ENCODE assay signal across 10 cellular contexts in genomic region chr14:103332143-103332919, GRCh38. TPM values are rescaled to one million over a fixed set of nuclear protein-coding genes. Genes with fewer than 3 reads are reported as not detected.
DNase-seq lines count a peak whose midpoint lies in the region; ATAC-seq, FAIRE-seq and TF ChIP-seq lines count a peak whose summit lies in the region.
"Had no signal": no experiment of that assay in that cellular context is flagged by ENCODE, and none has a peak within 500 bp of the region (broad histone marks: within the 10 kb centered on the region; RNA-seq: fewer than 3 reads in every experiment).

No MANE protein-coding gene starts in this region.

- FAIRE-seq in GM12892 (lab: Jason Lieb, UNC) = no peak
- FAIRE-seq: HTR-8/SVneo had no signal

- no peak for TF ChIP-seq POLR2A in GM12892 (IDR thresholded peaks at IDR 0.05; ENCODE audit: low read depth, low read length)

- H3K36me3 ChIP-seq in A673 (ENCODE audit: insufficient read depth, low read length, poor library complexity, severe bottlenecking) (peaks cover 21% of the 10 kb centered on the region), HUES64 (ENCODE audit: insufficient read depth, low read length) (peaks cover 25% of the 10 kb centered on the region)
- H3K36me3 ChIP-seq: ovary had no signal

- peaks cover 27% of the 10 kb centered on the region for H3K36me3 Mint-ChIP-seq in activated T-helper 2 cell treated with anti-CD3 and anti-CD28 coated beads, Interferon-gamma antibody, Interleukin-2, Interleukin-4, amounts not matched to agents 10 μg/mL and 5 μg/mL and 100 μg/mL, durations not matched to agents 14 hours and 24 hours and 36 hours (ENCODE audit: low read depth)
- peaks cover 12% of the 10 kb centered on the region for H3K36me3 Mint-ChIP-seq in memory B cell

- peaks cover 18% of the 10 kb centered on the region for H3K4me1 ChIP-seq in A673 (ENCODE audit: insufficient read depth, low read length, poor library complexity, severe bottlenecking)
- H3K4me1 ChIP-seq in HUES64 (ENCODE audit: insufficient read depth, low read length) = peaks cover 21% of the 10 kb centered on the region

- H3K27me3 Mint-ChIP-seq in activated T-helper 2 cell treated with anti-CD3 and anti-CD28 coated beads, Interferon-gamma antibody, Interleukin-2, Interleukin-4, amounts not matched to agents 10 μg/mL and 5 μg/mL and 100 μg/mL, durations not matched to agents 14 hours and 24 hours and 36 hours (ENCODE audit: low read depth) = peaks cover 6% of the 10 kb centered on the region
- H3K27me3 Mint-ChIP-seq in memory B cell = no peaks in the 10 kb centered on the region

- intact Hi-C loops in A673 (cut with micrococcal nuclease; ENCODE audit: unreplicated experiment) = no loop called here
- intact Hi-C loops in activated T-helper 2 cell treated with anti-CD3 and anti-CD28 coated beads, Interferon-gamma antibody, Interleukin-2, Interleukin-4, amounts not matched to agents 10 μg/mL and 5 μg/mL and 100 μg/mL, durations not matched to agents 14 hours and 24 hours and 36 hours (cut with micrococcal nuclease) = loop anchor here (5.0 kb wide), 1 partner anchor 1015 kb away; the partner anchor contains the start of gene ZNF839

- CTCF ChIA-PET in A673 (lab: Charles Lee) = no interaction called here

- H3K4me3 ChIP-seq in A673 (ENCODE audit: low read depth, low read length, poor library complexity, severe bottlenecking) (peak overlapping the region; percentile 90), HUES64 (ENCODE audit: low read length) (peak overlapping the region; percentile 89)

- POLR2A ChIA-PET in A673 (lab: Charles Lee; ENCODE audit: low non-redundant PET) = no interaction called here

- H3K9me3 Mint-ChIP-seq in activated T-helper 2 cell treated with anti-CD3 and anti-CD28 coated beads, Interferon-gamma antibody, Interleukin-2, Interleukin-4, amounts not matched to agents 10 μg/mL and 5 μg/mL and 100 μg/mL, durations not matched to agents 14 hours and 24 hours and 36 hours = no peaks in the 10 kb centered on the region
- H3K9me3 Mint-ChIP-seq in memory B cell = no peaks in the 10 kb centered on the region

- no peak overlapping the region for H3K27ac Mint-ChIP-seq in activated T-helper 2 cell treated with anti-CD3 and anti-CD28 coated beads, Interferon-gamma antibody, Interleukin-2, Interleukin-4, amounts not matched to agents 10 μg/mL and 5 μg/mL and 100 μg/mL, durations not matched to agents 14 hours and 24 hours and 36 hours
- no peak overlapping the region for H3K27ac Mint-ChIP-seq in memory B cell

- WGBS in HUES64 = 85% methylated on average over 9 of the region's 9 CpGs

- H3K4me1 Mint-ChIP-seq in activated T-helper 2 cell treated with anti-CD3 and anti-CD28 coated beads, Interferon-gamma antibody, Interleukin-2, Interleukin-4, amounts not matched to agents 10 μg/mL and 5 μg/mL and 100 μg/mL, durations not matched to agents 14 hours and 24 hours and 36 hours (ENCODE audit: low read depth) = peaks cover 22% of the 10 kb centered on the region
- peaks cover 13% of the 10 kb centered on the region for H3K4me1 Mint-ChIP-seq in memory B cell

- ATAC-seq in memory B cell (ENCODE audit: low read depth) = no peak
- ATAC-seq in GM19351 (IDR thresholded peaks at IDR 0.05; ENCODE audit: unreplicated experiment) = no peak
- ATAC-seq in HG02938 (IDR thresholded peaks at IDR 0.05; ENCODE audit: unreplicated experiment) = no peak

- H3K9me3 ChIP-seq in A673 (ENCODE audit: low read depth, low read length, poor library complexity, severe bottlenecking) (no peaks in the 10 kb centered on the region), HUES64 (ENCODE audit: insufficient read depth, low read depth, low read length) (no peaks in the 10 kb centered on the region)
- H3K9me3 ChIP-seq: ovary had no signal

- H3K4me3 Mint-ChIP-seq in activated T-helper 2 cell treated with anti-CD3 and anti-CD28 coated beads, Interferon-gamma antibody, Interleukin-2, Interleukin-4, amounts not matched to agents 10 μg/mL and 5 μg/mL and 100 μg/mL, durations not matched to agents 14 hours and 24 hours and 36 hours (ENCODE audit: low read depth) = peak overlapping the region; percentile 56
- peak overlapping the region; percentile 41 for H3K4me3 Mint-ChIP-seq in memory B cell

- DNase-seq in A673 (ENCODE audit: low spot score) = no peak
- DNase-seq in activated T-helper 2 cell treated with anti-CD3 and anti-CD28 coated beads, Interferon-gamma antibody, Interleukin-2, Interleukin-4, amounts not matched to agents 10 μg/mL and 5 μg/mL and 100 μg/mL, durations not matched to agents 14 hours and 24 hours and 36 hours (ENCODE audit: low spot score) = no peak
- DNase-seq in memory B cell (ENCODE audit: low spot score in 2 of 2) = no peak
- no peak for DNase-seq in SHP77 treated with DMSO at 0.1 percent for 48 hours (lab: John Stamatoyannopoulos, UW)
- DNase-seq in GM12892 (ENCODE audit: insufficient read length) = no peak

- peak overlapping the region; percentile 99; the same call in 1 of the 2 replicates for H3K9ac ChIP-seq in HUES64 (ENCODE audit: low read depth, low read length)

- TF ChIP-seq CTCF in A673 (conservative IDR thresholded peaks at IDR 0.05; ENCODE audit: low read depth, low read length) = no peak

- H3K27ac ChIP-seq in A673 (ENCODE audit: low read depth, low read length, poor library complexity, severe bottlenecking) = peak overlapping the region; percentile 99
- H3K27ac ChIP-seq in HUES64 (ENCODE audit: low read depth, low read length) = no peak overlapping the region

- BruUV-seq in A673 (replicated peaks; lab: Mats Ljungman, UMichigan) = TSS peak; percentile 59

- H3K27me3 ChIP-seq in A673 (replicated peaks; ENCODE audit: insufficient read depth, low read depth, low read length, poor library complexity) = no peaks in the 10 kb centered on the region
- no peaks in the 10 kb centered on the region for H3K27me3 ChIP-seq in HUES64 (ENCODE audit: insufficient read depth, low read length)
- H3K27me3 ChIP-seq: ovary had no signal

RNA-seq across cellular contexts. Expression of gene EIF5, which starts 1.7 kb away (rescaled TPM):
- total RNA-seq in A673 (2021) = 416 and 446 TPM in 2 replicates
- 269 TPM for polyA plus RNA-seq in HUES64 (2013, experiment 1 of 2)
- polyA plus RNA-seq in HUES64 (2013, experiment 2 of 2) = 257 TPM
- 261 TPM in 2 replicates for total RNA-seq in activated T-helper 2 cell treated with anti-CD3 and anti-CD28 coated beads, Interferon-gamma antibody, Interleukin-2, Interleukin-4, amounts not matched to agents 10 μg/mL and 5 μg/mL and 100 μg/mL, durations not matched to agents 14 hours and 24 hours and 36 hours
- 121 TPM for polyA plus RNA-seq in GM12892 (2012; ENCODE audit: missing spikeins)

RNA-seq across cellular contexts. Expression of gene MARK3, which starts 52.9 kb away (rescaled TPM):
- total RNA-seq in A673 (2021) = 94.4 and 101 TPM in 2 replicates
- 57.9 TPM for polyA plus RNA-seq in HUES64 (2013, experiment 1 of 2)
- polyA plus RNA-seq in HUES64 (2013, experiment 2 of 2) = 53.8 TPM
- 81.4 and 84.1 TPM in 2 replicates for total RNA-seq in activated T-helper 2 cell treated with anti-CD3 and anti-CD28 coated beads, Interferon-gamma antibody, Interleukin-2, Interleukin-4, amounts not matched to agents 10 μg/mL and 5 μg/mL and 100 μg/mL, durations not matched to agents 14 hours and 24 hours and 36 hours
- 43.0 TPM for polyA plus RNA-seq in GM12892 (2012; ENCODE audit: missing spikeins)
